In the genomic region with DNA sequence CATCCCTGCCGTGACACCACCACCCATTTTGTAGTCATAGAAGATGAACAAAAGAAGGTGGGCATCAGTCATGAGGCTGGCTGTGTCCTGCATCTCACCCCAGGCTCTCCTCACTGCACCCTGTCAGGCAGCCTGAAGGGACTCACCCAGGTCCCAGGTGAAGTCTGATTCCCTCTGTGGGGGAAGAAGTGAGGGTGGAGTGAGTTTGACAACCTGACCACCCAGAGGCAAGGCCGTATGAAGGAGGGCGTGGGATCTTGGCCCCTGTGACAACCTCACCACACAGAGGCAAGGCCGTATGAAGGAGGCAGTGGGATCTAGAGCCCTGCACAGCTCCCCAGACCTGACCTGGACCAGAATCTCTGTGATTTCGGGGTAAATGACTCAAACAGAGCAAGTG, we compare ENCODE assay signal across 16 cellular contexts.
DNase-seq lines count a peak whose midpoint lies in the region; ATAC-seq and TF ChIP-seq lines count a peak whose summit lies in the region.
"Had no signal": no experiment of that assay in that cellular context is flagged by ENCODE, and none has a peak within 500 bp of the region (broad histone marks: within the 10 kb centered on the region; RNA-seq: fewer than 3 reads in every experiment).

No MANE protein-coding gene starts in this region.

- H3K4me1 ChIP-seq in upper lobe of right lung, result no peaks in the 10 kb centered on the region
- no peaks in the 10 kb centered on the region for H3K4me1 ChIP-seq in lower lobe of right lung

- no peak overlapping the region for H3K4me3 Mint-ChIP-seq in activated naive CD8-positive, alpha-beta T cell treated with anti-CD3 and anti-CD28 coated beads, Interleukin-2, amount 10 ng/mL, durations not matched to agents 7 days and 5 days
- no peak overlapping the region for H3K4me3 Mint-ChIP-seq in activated naive CD8-positive, alpha-beta T cell treated with anti-CD3 and anti-CD28 coated beads, Interleukin-2, amount 50 U/mL, for 24 hours
- H3K4me3 Mint-ChIP-seq in glutamatergic neuron (ENCODE audit: unreplicated experiment), result no peak overlapping the region
- H3K4me3 Mint-ChIP-seq in progenitor cell of endocrine pancreas (ENCODE audit: low read depth), result no peak overlapping the region
- H3K4me3 Mint-ChIP-seq: CD8-positive, alpha-beta T cell had no signal

- H3K27me3 ChIP-seq in upper lobe of right lung, result no peaks in the 10 kb centered on the region
- no peaks in the 10 kb centered on the region for H3K27me3 ChIP-seq in lower lobe of right lung (ENCODE audit: low read depth)

- TF ChIP-seq CTCF in glutamatergic neuron (IDR thresholded peaks at IDR 0.05; ENCODE audit: partially characterized antibody, unreplicated experiment) (no peak), progenitor cell of endocrine pancreas (IDR thresholded peaks at IDR 0.05; ENCODE audit: unreplicated experiment) (no peak), upper lobe of right lung (IDR thresholded peaks at IDR 0.05) (no peak), lower lobe of right lung (IDR thresholded peaks at IDR 0.05) (no peak)

- POLR2A ChIA-PET in activated naive CD8-positive, alpha-beta T cell treated with anti-CD3 and anti-CD28 coated beads, Interleukin-2, amount 10 ng/mL, durations not matched to agents 7 days and 5 days (lab: Charles Lee), result no interaction called here

- H3K9me3 Mint-ChIP-seq in activated naive CD8-positive, alpha-beta T cell treated with anti-CD3 and anti-CD28 coated beads, Interleukin-2, amount 10 ng/mL, durations not matched to agents 7 days and 5 days, result no peaks in the 10 kb centered on the region
- H3K9me3 Mint-ChIP-seq in activated naive CD8-positive, alpha-beta T cell treated with anti-CD3 and anti-CD28 coated beads, Interleukin-2, amount 50 U/mL, for 24 hours, result no peaks in the 10 kb centered on the region
- H3K9me3 Mint-ChIP-seq in glutamatergic neuron (ENCODE audit: unreplicated experiment), result peaks cover 7% of the 10 kb centered on the region
- H3K9me3 Mint-ChIP-seq in progenitor cell of endocrine pancreas (ENCODE audit: low read depth), result no peaks in the 10 kb centered on the region
- H3K9me3 Mint-ChIP-seq: CD8-positive, alpha-beta T cell had no signal

- no peak overlapping the region for H3K4me3 ChIP-seq in upper lobe of right lung
- H3K4me3 ChIP-seq in lower lobe of right lung, result no peak overlapping the region
- H3K4me3 ChIP-seq: BLaER1 treated with 17β-estradiol and CSF1 and Interleukin-3, amounts not matched to agents 10 nM and 100 nM; GM12878; HAP-1 had no signal

- DNase-seq in activated naive CD8-positive, alpha-beta T cell treated with anti-CD3 and anti-CD28 coated beads, Interleukin-2, amount 10 ng/mL, durations not matched to agents 7 days and 5 days, result peak; percentile 4
- no peak for DNase-seq in activated naive CD8-positive, alpha-beta T cell treated with anti-CD3 and anti-CD28 coated beads, Interleukin-2, amount 50 U/mL, for 24 hours
- DNase-seq in glutamatergic neuron (no peak), progenitor cell of endocrine pancreas (ENCODE audit: low spot score, unreplicated experiment) (no peak), upper lobe of right lung (peak; percentile 41), lower lobe of right lung (no peak), NCI-H510A treated with DMSO at 0.1 percent for 48 hours (lab: John Stamatoyannopoulos, UW) (no peak), NOMO-1 treated with DMSO at 0.1 percent for 48 hours (lab: John Stamatoyannopoulos, UW; ENCODE audit: unreplicated experiment) (no peak)
- DNase-seq: 8988T; Calu3; CD8-positive, alpha-beta T cell; DMS79 treated with DMSO at 0.1 percent for 48 hours; GF-D8 had no signal

- H3K27ac Mint-ChIP-seq in activated naive CD8-positive, alpha-beta T cell treated with anti-CD3 and anti-CD28 coated beads, Interleukin-2, amount 10 ng/mL, durations not matched to agents 7 days and 5 days, result no peak overlapping the region
- no peak overlapping the region for H3K27ac Mint-ChIP-seq in activated naive CD8-positive, alpha-beta T cell treated with anti-CD3 and anti-CD28 coated beads, Interleukin-2, amount 50 U/mL, for 24 hours
- H3K27ac Mint-ChIP-seq in glutamatergic neuron (ENCODE audit: unreplicated experiment) (peak overlapping the region; percentile 28), progenitor cell of endocrine pancreas (peak overlapping the region; percentile 43)
- H3K27ac Mint-ChIP-seq: CD8-positive, alpha-beta T cell had no signal

- H3K4me1 Mint-ChIP-seq in activated naive CD8-positive, alpha-beta T cell treated with anti-CD3 and anti-CD28 coated beads, Interleukin-2, amount 10 ng/mL, durations not matched to agents 7 days and 5 days, result no peaks in the 10 kb centered on the region
- no peaks in the 10 kb centered on the region for H3K4me1 Mint-ChIP-seq in activated naive CD8-positive, alpha-beta T cell treated with anti-CD3 and anti-CD28 coated beads, Interleukin-2, amount 50 U/mL, for 24 hours
- H3K4me1 Mint-ChIP-seq in glutamatergic neuron (ENCODE audit: low read depth, unreplicated experiment), result peaks cover 43% of the 10 kb centered on the region
- H3K4me1 Mint-ChIP-seq in progenitor cell of endocrine pancreas (ENCODE audit: low read depth), result peaks cover 12% of the 10 kb centered on the region

- no peaks in the 10 kb centered on the region for H3K36me3 Mint-ChIP-seq in activated naive CD8-positive, alpha-beta T cell treated with anti-CD3 and anti-CD28 coated beads, Interleukin-2, amount 10 ng/mL, durations not matched to agents 7 days and 5 days
- no peaks in the 10 kb centered on the region for H3K36me3 Mint-ChIP-seq in activated naive CD8-positive, alpha-beta T cell treated with anti-CD3 and anti-CD28 coated beads, Interleukin-2, amount 50 U/mL, for 24 hours (ENCODE audit: low read depth)
- H3K36me3 Mint-ChIP-seq in glutamatergic neuron (ENCODE audit: unreplicated experiment), result no peaks in the 10 kb centered on the region
- peaks cover 1% of the 10 kb centered on the region for H3K36me3 Mint-ChIP-seq in progenitor cell of endocrine pancreas (ENCODE audit: insufficient read depth)
- H3K36me3 Mint-ChIP-seq: CD8-positive, alpha-beta T cell had no signal

- H3K27ac ChIP-seq in upper lobe of right lung, result no peak overlapping the region
- H3K27ac ChIP-seq in lower lobe of right lung, result no peak overlapping the region
- H3K27ac ChIP-seq: BLaER1 treated with 17β-estradiol and CSF1 and Interleukin-3, amounts not matched to agents 10 nM and 100 nM had no signal

- H3K9me3 ChIP-seq in upper lobe of right lung, result no peaks in the 10 kb centered on the region
- H3K9me3 ChIP-seq in lower lobe of right lung, result no peaks in the 10 kb centered on the region
- H3K9me3 ChIP-seq: BLaER1 treated with 17β-estradiol and CSF1 and Interleukin-3, amounts not matched to agents 10 nM and 100 nM; HAP-1 had no signal

- H3K27me3 Mint-ChIP-seq in activated naive CD8-positive, alpha-beta T cell treated with anti-CD3 and anti-CD28 coated beads, Interleukin-2, amount 10 ng/mL, durations not matched to agents 7 days and 5 days, result peaks cover 43% of the 10 kb centered on the region
- H3K27me3 Mint-ChIP-seq in activated naive CD8-positive, alpha-beta T cell treated with anti-CD3 and anti-CD28 coated beads, Interleukin-2, amount 50 U/mL, for 24 hours, result peaks cover 41% of the 10 kb centered on the region
- H3K27me3 Mint-ChIP-seq in glutamatergic neuron (ENCODE audit: unreplicated experiment), result peaks cover 16% of the 10 kb centered on the region
- no peaks in the 10 kb centered on the region for H3K27me3 Mint-ChIP-seq in progenitor cell of endocrine pancreas

- H3K36me3 ChIP-seq in upper lobe of right lung (no peaks in the 10 kb centered on the region), lower lobe of right lung (no peaks in the 10 kb centered on the region)
- H3K36me3 ChIP-seq: BLaER1 treated with 17β-estradiol and CSF1 and Interleukin-3, amounts not matched to agents 10 nM and 100 nM; HAP-1 had no signal

- no peak for ATAC-seq in activated naive CD8-positive, alpha-beta T cell treated with anti-CD3 and anti-CD28 coated beads, Interleukin-2, amount 10 ng/mL, durations not matched to agents 7 days and 5 days (ENCODE audit: low read depth)
- no peak for ATAC-seq in activated naive CD8-positive, alpha-beta T cell treated with anti-CD3 and anti-CD28 coated beads, Interleukin-2, amount 50 U/mL, for 24 hours
- ATAC-seq in upper lobe of right lung, result no peak
- no peak for ATAC-seq in lower lobe of right lung
- ATAC-seq: CD8-positive, alpha-beta T cell; GM12878 had no signal

- intact Hi-C loops in upper lobe of right lung (cut with DNase I), result no loop called here
- intact Hi-C loops in lower lobe of right lung (cut with DNase I), result no loop called here

Comparison
In these comparisons a context has a peak if more than half of its experiments do, and no peak if none do; other contexts are left out.
1. DNase-seq: peak in activated naive CD8-positive, alpha-beta T cell treated with anti-CD3 and anti-CD28 coated beads, Interleukin-2, amount 10 ng/mL, durations not matched to agents 7 days and 5 days (single experiment) and upper lobe of right lung (single experiment); none in activated naive CD8-positive, alpha-beta T cell treated with anti-CD3 and anti-CD28 coated beads, Interleukin-2, amount 50 U/mL, for 24 hours (single experiment), glutamatergic neuron (single experiment), progenitor cell of endocrine pancreas (single experiment), lower lobe of right lung (single experiment), NCI-H510A treated with DMSO at 0.1 percent for 48 hours (single experiment) and NOMO-1 treated with DMSO at 0.1 percent for 48 hours (single experiment).
2. H3K27ac Mint-ChIP-seq: peak in glutamatergic neuron (single experiment) and progenitor cell of endocrine pancreas (single experiment); none in activated naive CD8-positive, alpha-beta T cell treated with anti-CD3 and anti-CD28 coated beads, Interleukin-2, amount 10 ng/mL, durations not matched to agents 7 days and 5 days (single experiment) and activated naive CD8-positive, alpha-beta T cell treated with anti-CD3 and anti-CD28 coated beads, Interleukin-2, amount 50 U/mL, for 24 hours (single experiment).